Comparison of ENCODE assay signal across 1 cellular context in genomic region chr16:17471745-17472075, GRCh38.
TF ChIP-seq lines count a peak whose summit lies in the region.

No MANE protein-coding gene starts in this region.

TF ChIP-seq in H1, 55 proteins besides CTCF, POLR2A, EP300 and RAD21:
- TF ChIP-seq POU5F1 (IDR thresholded peaks at IDR 0.05; ENCODE audit: low read depth, low read length) (no peak), CBX5 (IDR thresholded peaks at IDR 0.05; ENCODE audit: low read depth, low read length) (no peak), ASH2L (IDR thresholded peaks at IDR 0.05; ENCODE audit: low read length) (no peak), BRCA1 (IDR thresholded peaks at IDR 0.05; ENCODE audit: low read depth, low read length) (no peak), SP2 (IDR thresholded peaks at IDR 0.05; ENCODE audit: low read length) (no peak), PHF8 (conservative IDR thresholded peaks at IDR 0.05; ENCODE audit: low read depth, low read length) (no peak), SP1 (IDR thresholded peaks at IDR 0.05; ENCODE audit: low read depth, low read length) (no peak), TCF12 (IDR thresholded peaks at IDR 0.05; ENCODE audit: low read depth, low read length) (no peak), RNF2 (IDR thresholded peaks at IDR 0.05; ENCODE audit: borderline replicate concordance, low read depth, low read length, missing control alignments, poor library complexity, severe bottlenecking) (no peak), ZNF274 (IDR thresholded peaks at IDR 0.05; ENCODE audit: borderline replicate concordance, extremely low read depth, low read length) (no peak), SIN3A (conservative IDR thresholded peaks at IDR 0.05 in 1 of 2, IDR thresholded peaks at IDR 0.05 in 1 of 2; ENCODE audit: low read depth in 1 of 2, low read length in 2 of 2) (no peak)
- TF ChIP-seq, protein P1, sequence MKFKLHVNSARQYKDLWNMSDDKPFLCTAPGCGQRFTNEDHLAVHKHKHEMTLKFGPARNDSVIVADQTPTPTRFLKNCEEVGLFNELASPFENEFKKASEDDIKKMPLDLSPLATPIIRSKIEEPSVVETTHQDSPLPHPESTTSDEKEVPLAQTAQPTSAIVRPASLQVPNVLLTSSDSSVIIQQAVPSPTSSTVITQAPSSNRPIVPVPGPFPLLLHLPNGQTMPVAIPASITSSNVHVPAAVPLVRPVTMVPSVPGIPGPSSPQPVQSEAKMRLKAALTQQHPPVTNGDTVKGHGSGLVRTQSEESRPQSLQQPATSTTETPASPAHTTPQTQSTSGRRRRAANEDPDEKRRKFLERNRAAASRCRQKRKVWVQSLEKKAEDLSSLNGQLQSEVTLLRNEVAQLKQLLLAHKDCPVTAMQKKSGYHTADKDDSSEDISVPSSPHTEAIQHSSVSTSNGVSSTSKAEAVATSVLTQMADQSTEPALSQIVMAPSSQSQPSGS (IDR thresholded peaks at IDR 0.05; ENCODE audit: low read length) = no peak
- TF ChIP-seq, protein P2, sequence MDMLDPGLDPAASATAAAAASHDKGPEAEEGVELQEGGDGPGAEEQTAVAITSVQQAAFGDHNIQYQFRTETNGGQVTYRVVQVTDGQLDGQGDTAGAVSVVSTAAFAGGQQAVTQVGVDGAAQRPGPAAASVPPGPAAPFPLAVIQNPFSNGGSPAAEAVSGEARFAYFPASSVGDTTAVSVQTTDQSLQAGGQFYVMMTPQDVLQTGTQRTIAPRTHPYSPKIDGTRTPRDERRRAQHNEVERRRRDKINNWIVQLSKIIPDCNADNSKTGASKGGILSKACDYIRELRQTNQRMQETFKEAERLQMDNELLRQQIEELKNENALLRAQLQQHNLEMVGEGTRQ (IDR thresholded peaks at IDR 0.05; ENCODE audit: low read length) = no peak
